Comparison of ENCODE assay signal across 1 cellular context in genomic region chr18:48571619-48572384, GRCh38.
TF ChIP-seq lines count a peak whose summit lies in the region.

No MANE protein-coding gene starts in this region.

TF ChIP-seq in HepG2, 621 proteins besides CTCF, POLR2A, EP300 and RAD21:
- TF ChIP-seq GABPB1 (CRISPR knock-in tag; IDR thresholded peaks at IDR 0.05) (no peak), THAP11 (CRISPR knock-in tag; IDR thresholded peaks at IDR 0.05) (no peak), ZSCAN31 (CRISPR knock-in tag; IDR thresholded peaks at IDR 0.05; ENCODE audit: low read depth) (no peak), ZNF549 (CRISPR knock-in tag; IDR thresholded peaks at IDR 0.05) (no peak), NFYB (CRISPR knock-in tag; IDR thresholded peaks at IDR 0.05) (no peak), SNAPC2 (CRISPR knock-in tag; IDR thresholded peaks at IDR 0.05) (no peak), XBP1 (CRISPR knock-in tag; IDR thresholded peaks at IDR 0.05) (no peak), ZNF569 (CRISPR knock-in tag; IDR thresholded peaks at IDR 0.05; ENCODE audit: borderline replicate concordance) (no peak), TERF1 (CRISPR knock-in tag; IDR thresholded peaks at IDR 0.05) (no peak), KLF12 (CRISPR knock-in tag; IDR thresholded peaks at IDR 0.05; ENCODE audit: borderline replicate concordance) (no peak), PPARG (CRISPR knock-in tag; conservative IDR thresholded peaks at IDR 0.05) (no peak), EZH2 (conservative IDR thresholded peaks at IDR 0.05; ENCODE audit: low read depth, low read length) (no peak)
- TF ChIP-seq, protein P1, sequence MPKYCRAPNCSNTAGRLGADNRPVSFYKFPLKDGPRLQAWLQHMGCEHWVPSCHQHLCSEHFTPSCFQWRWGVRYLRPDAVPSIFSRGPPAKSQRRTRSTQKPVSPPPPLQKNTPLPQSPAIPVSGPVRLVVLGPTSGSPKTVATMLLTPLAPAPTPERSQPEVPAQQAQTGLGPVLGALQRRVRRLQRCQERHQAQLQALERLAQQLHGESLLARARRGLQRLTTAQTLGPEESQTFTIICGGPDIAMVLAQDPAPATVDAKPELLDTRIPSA (CRISPR knock-in tag; IDR thresholded peaks at IDR 0.05; ENCODE audit: borderline replicate concordance): no peak
- TF ChIP-seq, protein P2, sequence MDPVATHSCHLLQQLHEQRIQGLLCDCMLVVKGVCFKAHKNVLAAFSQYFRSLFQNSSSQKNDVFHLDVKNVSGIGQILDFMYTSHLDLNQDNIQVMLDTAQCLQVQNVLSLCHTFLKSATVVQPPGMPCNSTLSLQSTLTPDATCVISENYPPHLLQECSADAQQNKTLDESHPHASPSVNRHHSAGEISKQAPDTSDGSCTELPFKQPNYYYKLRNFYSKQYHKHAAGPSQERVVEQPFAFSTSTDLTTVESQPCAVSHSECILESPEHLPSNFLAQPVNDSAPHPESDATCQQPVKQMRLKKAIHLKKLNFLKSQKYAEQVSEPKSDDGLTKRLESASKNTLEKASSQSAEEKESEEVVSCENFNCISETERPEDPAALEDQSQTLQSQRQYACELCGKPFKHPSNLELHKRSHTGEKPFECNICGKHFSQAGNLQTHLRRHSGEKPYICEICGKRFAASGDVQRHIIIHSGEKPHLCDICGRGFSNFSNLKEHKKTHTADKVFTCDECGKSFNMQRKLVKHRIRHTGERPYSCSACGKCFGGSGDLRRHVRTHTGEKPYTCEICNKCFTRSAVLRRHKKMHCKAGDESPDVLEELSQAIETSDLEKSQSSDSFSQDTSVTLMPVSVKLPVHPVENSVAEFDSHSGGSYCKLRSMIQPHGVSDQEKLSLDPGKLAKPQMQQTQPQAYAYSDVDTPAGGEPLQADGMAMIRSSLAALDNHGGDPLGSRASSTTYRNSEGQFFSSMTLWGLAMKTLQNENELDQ (CRISPR knock-in tag; IDR thresholded peaks at IDR 0.05; ENCODE audit: borderline replicate concordance): no peak
- TF ChIP-seq, protein P3, sequence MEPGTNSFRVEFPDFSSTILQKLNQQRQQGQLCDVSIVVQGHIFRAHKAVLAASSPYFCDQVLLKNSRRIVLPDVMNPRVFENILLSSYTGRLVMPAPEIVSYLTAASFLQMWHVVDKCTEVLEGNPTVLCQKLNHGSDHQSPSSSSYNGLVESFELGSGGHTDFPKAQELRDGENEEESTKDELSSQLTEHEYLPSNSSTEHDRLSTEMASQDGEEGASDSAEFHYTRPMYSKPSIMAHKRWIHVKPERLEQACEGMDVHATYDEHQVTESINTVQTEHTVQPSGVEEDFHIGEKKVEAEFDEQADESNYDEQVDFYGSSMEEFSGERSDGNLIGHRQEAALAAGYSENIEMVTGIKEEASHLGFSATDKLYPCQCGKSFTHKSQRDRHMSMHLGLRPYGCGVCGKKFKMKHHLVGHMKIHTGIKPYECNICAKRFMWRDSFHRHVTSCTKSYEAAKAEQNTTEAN (CRISPR knock-in tag; conservative IDR thresholded peaks at IDR 0.05): no peak
